In genomic region chr7:120272261-120272895, GRCh38 we compare ENCODE assay signal across 8 cellular contexts. TPM values are rescaled to one million over a fixed set of nuclear protein-coding genes. Genes with fewer than 3 reads are reported as not detected.
DNase-seq lines count a peak whose midpoint lies in the region; ATAC-seq and TF ChIP-seq lines count a peak whose summit lies in the region.

No MANE protein-coding gene starts in this region.

- H3K4me3 ChIP-seq in astrocyte of the spinal cord (ENCODE audit: low read depth, low read length), result peak overlapping the region; percentile 58
- peak overlapping the region; percentile 66 for H3K4me3 ChIP-seq in iPS-11a (ENCODE audit: low read depth, low read length)
- peak overlapping the region; percentile 72 to 77 (median 72) for H3K4me3 ChIP-seq in skeletal muscle tissue (ENCODE audit: low read length in 3 of 3)

- DNase-seq in Caki2 (ENCODE audit: low read depth) (peak; percentile 35), NCI-H345 (lab: John Stamatoyannopoulos, UW) (peak; percentile 85), astrocyte of the spinal cord (ENCODE audit: low read depth, low spot score) (peak; percentile 48)
- no peak for DNase-seq in stimulated activated CD4-positive, alpha-beta T cell treated with anti-CD3 and anti-CD28 coated beads, Interleukin-4, amount 100 ng/mL, for 1 hour

- H3K27ac ChIP-seq in skeletal muscle tissue (ENCODE audit: low read depth, low read length), result no peak overlapping the region

- H3K27me3 ChIP-seq in skeletal muscle tissue (ENCODE audit: control insufficient read depth in 3 of 3, insufficient read depth in 3 of 3, low read length in 3 of 3), result peaks cover 3 to 12% (median 6%) of the 10 kb centered on the region in 3 donors

- H3K4me1 ChIP-seq in skeletal muscle tissue (ENCODE audit: control insufficient read depth in 3 of 3, insufficient read depth in 3 of 3, low read length in 3 of 3), result peaks cover 5 to 13% (median 7%) of the 10 kb centered on the region in 3 donors

- no peaks in the 10 kb centered on the region for H3K36me3 ChIP-seq in skeletal muscle tissue (ENCODE audit: control insufficient read depth in 3 of 3, insufficient read depth in 3 of 3, low read length in 3 of 3)

- H3K9ac ChIP-seq in skeletal muscle tissue (ENCODE audit: low read depth in 1 of 3, low read length in 3 of 3), result peak overlapping the region; percentile 20 to 57 (median 50)

- H3K9me3 ChIP-seq in skeletal muscle tissue (ENCODE audit: control insufficient read depth in 3 of 3, low read length in 3 of 3), result peaks cover 0 to 3% (median 0%) of the 10 kb centered on the region in 3 donors

- in situ Hi-C loops in Caki2 (cut with HindIII; ENCODE audit: low pct_unique_long_range_greater_than_20kb, low sequenced_read_pairs) (no loop called here), astrocyte of the spinal cord (cut with HindIII; ENCODE audit: low sequenced_read_pairs) (no loop called here)

- ATAC-seq in GM19025 (IDR thresholded peaks at IDR 0.05; ENCODE audit: low read depth, unreplicated experiment) (peak; percentile 38), HG03280 (IDR thresholded peaks at IDR 0.05; ENCODE audit: unreplicated experiment) (peak; percentile 56)

- peak; percentile 78 for TF ChIP-seq CTCF in astrocyte of the spinal cord (IDR thresholded peaks at IDR 0.05; ENCODE audit: low read depth, low read length)

RNA-seq across cellular contexts. Expression of gene KCND2, which starts 0.6 kb away (rescaled TPM):
- not detected in 2 replicates for total RNA-seq in Caki2 (2014; rRNA removed; shearing (Covaris generic); ENCODE audit: low replicate concordance)
- 2.6 TPM for total RNA-seq in skeletal muscle tissue
